1 cellular context compared by ENCODE assay signal in the genomic region with DNA sequence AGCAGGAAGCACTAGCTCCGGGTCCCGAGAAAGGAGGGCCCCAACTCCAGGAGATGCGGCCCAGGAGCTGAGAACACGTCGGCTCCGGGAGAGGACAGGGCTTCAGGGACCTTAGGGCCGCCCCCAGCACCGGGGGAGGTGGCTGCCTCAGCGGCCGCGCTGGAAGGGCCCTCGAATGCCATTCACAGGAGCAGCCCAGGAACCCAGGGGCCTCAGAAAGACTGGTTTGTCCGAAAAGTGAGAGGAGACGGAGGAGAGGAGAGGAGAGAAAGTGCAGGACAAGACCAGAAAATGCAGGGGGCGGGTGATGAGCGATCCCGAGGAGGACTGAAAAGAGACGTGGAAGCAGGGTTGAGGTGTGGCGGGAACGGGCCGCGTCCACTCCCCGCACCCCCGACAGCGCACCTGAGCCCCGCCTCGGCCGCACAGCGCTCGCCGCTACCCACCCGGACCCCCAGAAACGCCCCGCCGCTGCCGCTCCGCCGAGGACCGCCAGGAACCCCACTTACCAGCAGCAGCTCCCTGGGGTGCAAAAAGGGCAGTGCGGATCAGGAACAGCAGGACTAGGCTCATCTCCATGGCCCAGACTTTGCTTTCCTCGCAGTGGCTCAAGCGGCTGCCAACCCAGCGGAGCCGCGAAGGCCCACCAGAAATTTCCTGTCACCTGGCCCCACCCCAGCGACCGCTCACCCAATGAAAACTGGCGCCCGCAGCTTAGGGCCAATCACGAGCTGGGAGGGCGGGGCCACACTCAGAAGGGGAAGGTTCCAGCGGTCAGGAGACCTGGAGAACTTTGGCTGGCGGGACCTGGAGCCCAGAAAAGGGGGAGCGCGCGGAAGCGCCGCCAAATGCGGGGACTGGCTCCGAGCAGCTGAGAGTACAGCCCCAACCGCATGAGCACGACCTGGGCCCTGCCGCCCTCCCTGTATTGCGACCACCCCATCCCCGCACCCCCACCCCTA.
TF ChIP-seq lines count a peak whose summit lies in the region.

No MANE protein-coding gene starts in this region.

TF ChIP-seq in SK-N-SH treated with all-trans-retinoic acid at 6 μM for 48 hours, 23 proteins besides CTCF, POLR2A, EP300 and RAD21 (continued from another document):
- TF ChIP-seq, protein P1, sequence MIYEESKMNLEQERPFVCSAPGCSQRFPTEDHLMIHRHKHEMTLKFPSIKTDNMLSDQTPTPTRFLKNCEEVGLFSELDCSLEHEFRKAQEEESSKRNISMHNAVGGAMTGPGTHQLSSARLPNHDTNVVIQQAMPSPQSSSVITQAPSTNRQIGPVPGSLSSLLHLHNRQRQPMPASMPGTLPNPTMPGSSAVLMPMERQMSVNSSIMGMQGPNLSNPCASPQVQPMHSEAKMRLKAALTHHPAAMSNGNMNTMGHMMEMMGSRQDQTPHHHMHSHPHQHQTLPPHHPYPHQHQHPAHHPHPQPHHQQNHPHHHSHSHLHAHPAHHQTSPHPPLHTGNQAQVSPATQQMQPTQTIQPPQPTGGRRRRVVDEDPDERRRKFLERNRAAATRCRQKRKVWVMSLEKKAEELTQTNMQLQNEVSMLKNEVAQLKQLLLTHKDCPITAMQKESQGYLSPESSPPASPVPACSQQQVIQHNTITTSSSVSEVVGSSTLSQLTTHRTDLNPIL (CRISPR knock-in tag; IDR thresholded peaks at IDR 0.05; ENCODE audit: low read depth): no peak
- TF ChIP-seq TCF4 (CRISPR knock-in tag; IDR thresholded peaks at IDR 0.05; ENCODE audit: borderline replicate concordance) (no peak), ZNF565 (CRISPR knock-in tag; conservative IDR thresholded peaks at IDR 0.05; ENCODE audit: low read depth) (no peak), OSR1 (CRISPR knock-in tag; IDR thresholded peaks at IDR 0.05) (no peak), ISL1 (CRISPR knock-in tag; IDR thresholded peaks at IDR 0.05) (no peak), RARB (CRISPR knock-in tag; IDR thresholded peaks at IDR 0.05) (no peak), ZNF8 (CRISPR knock-in tag; IDR thresholded peaks at IDR 0.05) (no peak), TOX (CRISPR knock-in tag; IDR thresholded peaks at IDR 0.05; ENCODE audit: borderline replicate concordance) (no peak), BACH2 (CRISPR knock-in tag; IDR thresholded peaks at IDR 0.05; ENCODE audit: borderline replicate concordance) (no peak)
- TF ChIP-seq, protein P2, sequence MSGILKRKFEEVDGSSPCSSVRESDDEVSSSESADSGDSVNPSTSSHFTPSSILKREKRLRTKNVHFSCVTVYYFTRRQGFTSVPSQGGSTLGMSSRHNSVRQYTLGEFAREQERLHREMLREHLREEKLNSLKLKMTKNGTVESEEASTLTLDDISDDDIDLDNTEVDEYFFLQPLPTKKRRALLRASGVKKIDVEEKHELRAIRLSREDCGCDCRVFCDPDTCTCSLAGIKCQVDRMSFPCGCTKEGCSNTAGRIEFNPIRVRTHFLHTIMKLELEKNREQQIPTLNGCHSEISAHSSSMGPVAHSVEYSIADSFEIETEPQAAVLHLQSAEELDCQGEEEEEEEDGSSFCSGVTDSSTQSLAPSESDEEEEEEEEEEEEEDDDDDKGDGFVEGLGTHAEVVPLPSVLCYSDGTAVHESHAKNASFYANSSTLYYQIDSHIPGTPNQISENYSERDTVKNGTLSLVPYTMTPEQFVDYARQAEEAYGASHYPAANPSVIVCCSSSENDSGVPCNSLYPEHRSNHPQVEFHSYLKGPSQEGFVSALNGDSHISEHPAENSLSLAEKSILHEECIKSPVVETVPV (CRISPR knock-in tag; IDR thresholded peaks at IDR 0.05): no peak
- TF ChIP-seq, protein P3, sequence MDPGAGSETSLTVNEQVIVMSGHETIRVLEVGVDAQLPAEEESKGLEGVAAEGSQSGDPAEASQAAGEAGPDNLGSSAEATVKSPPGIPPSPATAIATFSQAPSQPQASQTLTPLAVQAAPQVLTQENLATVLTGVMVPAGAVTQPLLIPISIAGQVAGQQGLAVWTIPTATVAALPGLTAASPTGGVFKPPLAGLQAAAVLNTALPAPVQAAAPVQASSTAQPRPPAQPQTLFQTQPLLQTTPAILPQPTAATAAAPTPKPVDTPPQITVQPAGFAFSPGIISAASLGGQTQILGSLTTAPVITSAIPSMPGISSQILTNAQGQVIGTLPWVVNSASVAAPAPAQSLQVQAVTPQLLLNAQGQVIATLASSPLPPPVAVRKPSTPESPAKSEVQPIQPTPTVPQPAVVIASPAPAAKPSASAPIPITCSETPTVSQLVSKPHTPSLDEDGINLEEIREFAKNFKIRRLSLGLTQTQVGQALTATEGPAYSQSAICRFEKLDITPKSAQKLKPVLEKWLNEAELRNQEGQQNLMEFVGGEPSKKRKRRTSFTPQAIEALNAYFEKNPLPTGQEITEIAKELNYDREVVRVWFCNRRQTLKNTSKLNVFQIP (CRISPR knock-in tag; IDR thresholded peaks at IDR 0.05; ENCODE audit: borderline replicate concordance, low read depth): no peak
- TF ChIP-seq, protein P4, sequence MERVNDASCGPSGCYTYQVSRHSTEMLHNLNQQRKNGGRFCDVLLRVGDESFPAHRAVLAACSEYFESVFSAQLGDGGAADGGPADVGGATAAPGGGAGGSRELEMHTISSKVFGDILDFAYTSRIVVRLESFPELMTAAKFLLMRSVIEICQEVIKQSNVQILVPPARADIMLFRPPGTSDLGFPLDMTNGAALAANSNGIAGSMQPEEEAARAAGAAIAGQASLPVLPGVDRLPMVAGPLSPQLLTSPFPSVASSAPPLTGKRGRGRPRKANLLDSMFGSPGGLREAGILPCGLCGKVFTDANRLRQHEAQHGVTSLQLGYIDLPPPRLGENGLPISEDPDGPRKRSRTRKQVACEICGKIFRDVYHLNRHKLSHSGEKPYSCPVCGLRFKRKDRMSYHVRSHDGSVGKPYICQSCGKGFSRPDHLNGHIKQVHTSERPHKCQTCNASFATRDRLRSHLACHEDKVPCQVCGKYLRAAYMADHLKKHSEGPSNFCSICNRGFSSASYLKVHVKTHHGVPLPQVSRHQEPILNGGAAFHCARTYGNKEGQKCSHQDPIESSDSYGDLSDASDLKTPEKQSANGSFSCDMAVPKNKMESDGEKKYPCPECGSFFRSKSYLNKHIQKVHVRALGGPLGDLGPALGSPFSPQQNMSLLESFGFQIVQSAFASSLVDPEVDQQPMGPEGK (CRISPR knock-in tag; IDR thresholded peaks at IDR 0.05; ENCODE audit: borderline replicate concordance): no peak
